ENCODE assay signal across 20 cellular contexts in the genomic region with DNA sequence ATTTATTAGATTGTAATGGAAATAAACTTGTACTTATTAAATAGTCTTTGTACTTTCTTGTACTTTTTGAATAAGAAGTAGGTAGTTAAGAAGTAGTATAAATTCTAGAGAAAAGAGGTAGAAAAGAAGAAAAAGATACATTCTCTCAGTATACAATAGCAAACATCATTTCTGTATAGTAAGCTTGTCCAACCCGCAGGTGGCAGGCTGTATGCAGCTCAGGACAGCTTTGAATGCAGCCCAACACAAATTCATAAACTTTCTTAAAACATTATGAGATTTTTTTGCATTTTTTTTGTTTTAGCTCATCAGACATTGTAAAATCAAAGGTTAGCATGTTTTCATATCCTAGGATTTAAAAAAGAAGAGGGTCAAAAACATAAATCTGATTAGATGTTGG.
DNase-seq lines count a peak whose midpoint lies in the region; ATAC-seq, FAIRE-seq and TF ChIP-seq lines count a peak whose summit lies in the region.
"Had no signal": no experiment of that assay in that cellular context is flagged by ENCODE, and none has a peak within 500 bp of the region (broad histone marks: within the 10 kb centered on the region; RNA-seq: fewer than 3 reads in every experiment).

No MANE protein-coding gene starts in this region.

- no peak overlapping the region for H2AFZ ChIP-seq in SK-N-SH (ENCODE audit: low read depth)
- H2AFZ ChIP-seq in HCT116 (ENCODE audit: low read depth, low read length, poor library complexity, severe bottlenecking), result no peak overlapping the region
- H2AFZ ChIP-seq in OCI-LY1 (ENCODE audit: low read length), result no peak overlapping the region
- no peak overlapping the region for H2AFZ ChIP-seq in GM12878 (ENCODE audit: control insufficient read depth, low read depth, low read length)

- TF ChIP-seq CTCF in SK-N-SH (IDR thresholded peaks at IDR 0.05) (peak; percentile 35; the same call in 1 of the 2 replicates), HCT116 (IDR thresholded peaks at IDR 0.05 in 2 of 3, conservative IDR thresholded peaks at IDR 0.05 in 1 of 3; ENCODE audit: borderline replicate concordance in 1 of 3, insufficient read depth in 1 of 3, low read depth in 2 of 3, low read length in 2 of 3) (0 out of 6 replicates have a peak, but pooled peaks of 1 of the 3 experiments have one; percentile 13), OCI-LY1 (IDR thresholded peaks at IDR 0.05; ENCODE audit: low read length) (peak; percentile 13; the same call in 1 of the 2 replicates), GM12878 (IDR thresholded peaks at IDR 0.05 in 2 of 3, conservative IDR thresholded peaks at IDR 0.05 in 1 of 3; ENCODE audit: control insufficient read depth in 2 of 3, extremely low read depth in 1 of 3, insufficient read depth in 1 of 3, low read depth in 3 of 3, low read length in 3 of 3) (peak in 1 of 3 experiments; percentile 12; a peak in 1 of 6 replicates), dorsolateral prefrontal cortex (IDR thresholded peaks at IDR 0.05 in 54 of 56, conservative IDR thresholded peaks at IDR 0.05 in 2 of 56; ENCODE audit: low read depth in 1 of 56, partially characterized antibody in 56 of 56) (peak in 1 of 56 donors; percentile 7)

- H3K27me3 ChIP-seq in SK-N-SH (ENCODE audit: insufficient read depth) (no peaks in the 10 kb centered on the region), HCT116 (ENCODE audit: insufficient read depth, low read length) (no peaks in the 10 kb centered on the region), OCI-LY1 (ENCODE audit: insufficient read depth, low read length) (no peaks in the 10 kb centered on the region), GM12878 (replicated peaks in 1 of 2; ENCODE audit: control insufficient read depth in 2 of 2, insufficient read depth in 2 of 2, low read length in 1 of 2) (no peaks in the 10 kb centered on the region), dorsolateral prefrontal cortex (no peaks in the 10 kb centered on the region)
- H3K27me3 ChIP-seq: BLaER1 had no signal

- H3K79me2 ChIP-seq in SK-N-SH (ENCODE audit: insufficient read depth), result no peaks in the 10 kb centered on the region
- no peaks in the 10 kb centered on the region for H3K79me2 ChIP-seq in HCT116 (ENCODE audit: insufficient read depth, low read length)
- H3K79me2 ChIP-seq in OCI-LY1 (ENCODE audit: insufficient read depth, low read length), result no peaks in the 10 kb centered on the region
- H3K79me2 ChIP-seq in GM12878 (ENCODE audit: control insufficient read depth, insufficient read depth, low read length), result no peaks in the 10 kb centered on the region

- no peak for TF ChIP-seq EP300 in SK-N-SH (IDR thresholded peaks at IDR 0.05; ENCODE audit: borderline replicate concordance in 1 of 2, low read depth in 1 of 2, low read length in 1 of 2)
- TF ChIP-seq EP300 in GM12878 (IDR thresholded peaks at IDR 0.05; ENCODE audit: borderline replicate concordance in 1 of 2, control insufficient read depth in 1 of 2, low read depth in 2 of 2, low read length in 2 of 2), result no peak

- no peak for DNase-seq in SK-N-SH
- DNase-seq in HCT116 (ENCODE audit: low read depth, low spot score), result no peak
- no peak for DNase-seq in GM12878 (ENCODE audit: low read depth, low spot score)
- DNase-seq in inferior parietal cortex (ENCODE audit: extremely low spot score), result no peak
- DNase-seq in dorsolateral prefrontal cortex, result no peak
- DNase-seq: 8988T; AML-193; Calu3; CD4-positive, CD25-positive, alpha-beta regulatory T cell; DMS79; HFFc6 had no signal

- ATAC-seq in SK-N-SH treated with all-trans-retinoic acid at 6 μM for 48 hours, result no peak
- no peak for ATAC-seq in HCT116
- ATAC-seq in GM12878, result peak; percentile 46; the same call in 2 of the 3 replicates
- no peak for ATAC-seq in HG02642 (IDR thresholded peaks at IDR 0.05; ENCODE audit: poor library complexity, unreplicated experiment)

- no peaks in the 10 kb centered on the region for H3K9me2 ChIP-seq in SK-N-SH
- H3K9me2 ChIP-seq in HCT116 (ENCODE audit: insufficient read depth), result no peaks in the 10 kb centered on the region
- H3K9me2 ChIP-seq in OCI-LY1 (ENCODE audit: low read depth, low read length), result no peaks in the 10 kb centered on the region

- H3K4me1 ChIP-seq in SK-N-SH (ENCODE audit: control insufficient read depth in 1 of 2, insufficient read depth in 2 of 2, low read depth in 1 of 2, low read length in 1 of 2) (no peaks in the 10 kb centered on the region), HCT116 (ENCODE audit: control insufficient read depth in 1 of 2, insufficient read depth in 2 of 2, low read length in 2 of 2) (no peaks in the 10 kb centered on the region), OCI-LY1 (ENCODE audit: insufficient read depth, low read length, severe bottlenecking) (no peaks in the 10 kb centered on the region), GM12878 (ENCODE audit: control insufficient read depth, insufficient read depth, low read length) (no peaks in the 10 kb centered on the region)
- H3K4me1 ChIP-seq: BLaER1, HAP-1 had no signal

- H3K4me2 ChIP-seq in SK-N-SH (no peak overlapping the region), HCT116 (ENCODE audit: low read length) (no peak overlapping the region), OCI-LY1 (ENCODE audit: low read length) (no peak overlapping the region), GM12878 (ENCODE audit: control insufficient read depth, insufficient read depth) (no peak overlapping the region)
- H3K4me2 ChIP-seq: BLaER1 had no signal

- BruUV-seq in HCT116 (replicated peaks; lab: Mats Ljungman, UMichigan), result no TSS peak
- no TSS peak for BruUV-seq in GM12878 (replicated peaks; lab: Mats Ljungman, UMichigan)

- H3K36me3 ChIP-seq in SK-N-SH (replicated peaks in 1 of 2; ENCODE audit: control insufficient read depth in 1 of 2, insufficient read depth in 2 of 2, low read length in 1 of 2) (no peaks in the 10 kb centered on the region), HCT116 (ENCODE audit: control insufficient read depth in 1 of 2, insufficient read depth in 2 of 2, low read length in 2 of 2) (no peaks in the 10 kb centered on the region), OCI-LY1 (ENCODE audit: insufficient read depth, low read length) (no peaks in the 10 kb centered on the region), GM12878 (ENCODE audit: control insufficient read depth in 2 of 2, insufficient read depth in 2 of 2, low read length in 1 of 2) (no peaks in the 10 kb centered on the region)
- H3K36me3 ChIP-seq: BLaER1, HAP-1 had no signal

- no peak for TF ChIP-seq POLR2A in HCT116 (IDR thresholded peaks at IDR 0.05; ENCODE audit: borderline replicate concordance, extremely low read depth, insufficient read depth, insufficient read length)
- TF ChIP-seq POLR2A in GM12878 (IDR thresholded peaks at IDR 0.05; ENCODE audit: low read depth, low read length), result no peak

- H3F3A ChIP-seq in SK-N-SH (replicated peaks; ENCODE audit: insufficient read depth), result no peaks in the 10 kb centered on the region
- no peaks in the 10 kb centered on the region for H3F3A ChIP-seq in OCI-LY1 (ENCODE audit: insufficient read depth, low read length)

- intact Hi-C loops in HCT116 (cut with micrococcal nuclease), result no loop called here
- intact Hi-C loops in GM12878 (cut with micrococcal nuclease; ENCODE audit: unreplicated experiment), result no loop called here
- intact Hi-C loops in dorsolateral prefrontal cortex (cut with DNase I), result no loop called here

- SMC1A ChIA-PET in GM12878 (lab: Charles Lee; ENCODE audit: uncharacterized antibody, unreplicated experiment), result interaction anchor here (0.7 to 1.1 kb wide), 3 partner anchors 10 to 345 kb away, joined by 3 to 4 read pairs (median 4); no protein-coding TSS in a partner anchor

- in situ Hi-C loops in GM12878 (cut with MboI), result no loop called here

- POLR2A ChIA-PET in SK-N-SH (lab: Yijun Ruan, JAX), result no interaction called here
- POLR2A ChIA-PET in HCT116 (lab: Charles Lee), result no interaction called here
- POLR2A ChIA-PET in GM12878 (lab: Charles Lee), result no interaction called here

- no peak overlapping the region for H3K4me3 ChIP-seq in SK-N-SH (ENCODE audit: low read depth in 2 of 2, low read length in 1 of 2)
- no peak overlapping the region for H3K4me3 ChIP-seq in HCT116 (replicated peaks in 1 of 2; ENCODE audit: low read depth in 1 of 2, low read length in 2 of 2)
- no peak overlapping the region for H3K4me3 ChIP-seq in OCI-LY1 (ENCODE audit: low read depth, low read length, poor library complexity, severe bottlenecking)
- no peak overlapping the region for H3K4me3 ChIP-seq in GM12878
- H3K4me3 ChIP-seq in dorsolateral prefrontal cortex, result no peak overlapping the region
- H3K4me3 ChIP-seq: BLaER1, HAP-1 had no signal

- H3K9me3 ChIP-seq in SK-N-SH, result no peaks in the 10 kb centered on the region
- H3K9me3 ChIP-seq in HCT116 (ENCODE audit: control insufficient read depth in 1 of 2, insufficient read depth in 1 of 2, low read depth in 1 of 2, low read length in 2 of 2), result no peaks in the 10 kb centered on the region
- H3K9me3 ChIP-seq in OCI-LY1 (ENCODE audit: low read length), result no peaks in the 10 kb centered on the region
- no peaks in the 10 kb centered on the region for H3K9me3 ChIP-seq in GM12878 (replicated peaks; ENCODE audit: control insufficient read depth, insufficient read depth, low read length)
- H3K9me3 ChIP-seq: BLaER1, HAP-1 had no signal

- H3K9ac ChIP-seq in SK-N-SH (no peak overlapping the region), HCT116 (ENCODE audit: low read length) (no peak overlapping the region), OCI-LY1 (ENCODE audit: low read length) (no peak overlapping the region), GM12878 (ENCODE audit: control insufficient read depth, insufficient read depth, low read length) (no peak overlapping the region)
- H3K9ac ChIP-seq: BLaER1 had no signal

- no peaks in the 10 kb centered on the region for H4K20me1 ChIP-seq in SK-N-SH (ENCODE audit: insufficient read depth)
- no peaks in the 10 kb centered on the region for H4K20me1 ChIP-seq in HCT116 (ENCODE audit: insufficient read depth)
- H4K20me1 ChIP-seq in OCI-LY1 (ENCODE audit: insufficient read depth, low read length), result no peaks in the 10 kb centered on the region
- no peaks in the 10 kb centered on the region for H4K20me1 ChIP-seq in GM12878 (ENCODE audit: control insufficient read depth, insufficient read depth)
- H4K20me1 ChIP-seq: BLaER1 had no signal

- FAIRE-seq in GM12878 (lab: Jason Lieb, UNC), result no peak
- FAIRE-seq: GM12892, GM19239, H1 had no signal

- 0% methylated on average over 1 of the region's 1 CpG for WGBS in SK-N-SH (ENCODE audit: low lambda C conversion rate)
- 0% methylated on average over 1 of the region's 1 CpG for WGBS in GM12878 (ENCODE audit: insufficient coverage, insufficient replicate concordance, low lambda C conversion rate, missing lambda C conversion rate)

- CTCF ChIA-PET in SK-N-SH (lab: Yijun Ruan, JAX) (no interaction called here), HCT116 (lab: Charles Lee) (no interaction called here), GM12878 (lab: Yijun Ruan, JAX) (interaction anchor here (0.6 kb wide), 1 partner anchor 9 kb away, joined by 3 read pairs; no protein-coding TSS in a partner anchor)

- TF ChIP-seq RAD21 in SK-N-SH (IDR thresholded peaks at IDR 0.05; ENCODE audit: low read length), result no peak
- 0 out of 2 replicates have a peak, but pooled peaks have one; percentile 18 for TF ChIP-seq RAD21 in HCT116 (IDR thresholded peaks at IDR 0.05; ENCODE audit: low read depth)
- TF ChIP-seq RAD21 in GM12878 (IDR thresholded peaks at IDR 0.05; ENCODE audit: insufficient read depth, low read depth, low read length), result peak; percentile 46; the same call in 1 of the 2 replicates

- RAD21 ChIA-PET in HCT116 (lab: Charles Lee; ENCODE audit: low non-redundant PET in 1 of 2, low total read pairs in 2 of 2, uncharacterized antibody in 2 of 2, unreplicated experiment in 2 of 2) (no interaction called here), GM12878 (lab: Charles Lee; ENCODE audit: unreplicated experiment) (interaction anchor here (0.6 to 1.8 kb wide), 2 partner anchors 172 to 493 kb away, joined by 3 to 4 read pairs; no protein-coding TSS in a partner anchor)

- H3K27ac ChIP-seq in SK-N-SH (ENCODE audit: low read depth in 2 of 2, low read length in 1 of 2), result no peak overlapping the region
- no peak overlapping the region for H3K27ac ChIP-seq in HCT116 (ENCODE audit: low read depth, low read length)
- H3K27ac ChIP-seq in OCI-LY1 (ENCODE audit: low read depth, low read length, poor library complexity, severe bottlenecking), result no peak overlapping the region
- H3K27ac ChIP-seq in GM12878 (ENCODE audit: control insufficient read depth, insufficient read depth), result no peak overlapping the region
- H3K27ac ChIP-seq in dorsolateral prefrontal cortex, result no peak overlapping the region
- H3K27ac ChIP-seq: BLaER1, HL-60 had no signal
